Comparison of ENCODE assay signal across 9 cellular contexts in the genomic region with DNA sequence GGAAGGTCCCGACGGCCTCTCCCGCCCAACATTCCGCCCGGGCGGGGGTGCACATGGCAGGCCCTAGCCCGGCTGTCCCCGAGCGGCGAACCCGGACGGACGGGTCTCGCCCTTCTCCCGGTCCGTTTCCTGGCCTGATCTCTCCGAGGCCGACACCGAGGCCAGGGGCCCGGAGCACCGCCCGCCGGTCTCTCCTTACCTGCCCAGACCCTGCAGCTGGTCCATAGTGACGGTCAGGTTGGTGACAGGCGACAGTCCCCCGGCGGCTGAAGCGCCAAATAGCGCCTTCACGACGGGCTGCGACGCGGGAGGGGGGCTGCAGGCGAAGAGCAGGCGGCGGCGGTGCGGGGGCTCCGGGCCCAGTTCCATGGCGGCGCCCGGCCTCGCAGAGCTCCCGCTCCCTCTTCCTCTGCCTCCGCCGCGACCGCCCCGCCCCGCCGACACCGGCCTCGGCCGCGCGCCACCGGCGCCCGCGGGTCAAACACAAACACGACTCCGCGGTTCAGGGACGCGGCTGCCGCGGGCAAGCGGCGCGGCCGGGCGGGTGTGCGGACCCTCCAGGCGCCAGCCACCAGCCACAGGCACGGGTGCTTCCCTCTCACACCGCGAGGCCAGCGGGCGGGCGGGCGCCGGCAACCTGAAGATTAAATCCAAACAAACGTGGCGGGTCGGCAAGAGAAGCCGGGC. TPM values are rescaled to one million over a fixed set of nuclear protein-coding genes. Genes with fewer than 3 reads are reported as not detected.
A peak's percentile ranks its signal among the peaks of the same experiment; 100 is the strongest.
DNase-seq lines count a peak whose midpoint lies in the region; ATAC-seq and TF ChIP-seq lines count a peak whose summit lies in the region.
"Had no signal": no experiment of that assay in that cellular context is flagged by ENCODE, and none has a peak within 500 bp of the region (broad histone marks: within the 10 kb centered on the region; RNA-seq: fewer than 3 reads in every experiment).

No MANE protein-coding gene starts in this region.

- H3K4me1 ChIP-seq in endocrine pancreas (ENCODE audit: control insufficient read depth, insufficient read depth, low read length): no peaks in the 10 kb centered on the region
- peaks cover 9% of the 10 kb centered on the region for H3K4me1 ChIP-seq in mucosa of stomach (ENCODE audit: control insufficient read depth, insufficient read depth, low read length)
- peaks cover 0 to 12% (median 7%) of the 10 kb centered on the region in 4 donors for H3K4me1 ChIP-seq in tibial artery

- peak overlapping the region; percentile 21 to 23 for H3K27ac ChIP-seq in tibial artery

- TF ChIP-seq CTCF in tibial artery (IDR thresholded peaks at IDR 0.05): no peak

- H3K9ac ChIP-seq in endocrine pancreas (ENCODE audit: control insufficient read depth, insufficient read depth, low read length) (peak overlapping the region; percentile 56), mucosa of stomach (ENCODE audit: low read length) (peak overlapping the region; percentile 60)

- ATAC-seq in GM18867 (IDR thresholded peaks at IDR 0.05; ENCODE audit: unreplicated experiment) (peak; percentile 25), HG03066 (IDR thresholded peaks at IDR 0.05; ENCODE audit: low read depth, unreplicated experiment) (peak; percentile 21)

- H3K27me3 ChIP-seq in endocrine pancreas (ENCODE audit: control insufficient read depth, insufficient read depth, low read length) (no peaks in the 10 kb centered on the region), mucosa of stomach (ENCODE audit: control insufficient read depth, insufficient read depth, low read length) (no peaks in the 10 kb centered on the region), tibial artery (no peaks in the 10 kb centered on the region)

- H3K9me3 ChIP-seq in endocrine pancreas (ENCODE audit: control insufficient read depth, low read length): no peaks in the 10 kb centered on the region
- no peaks in the 10 kb centered on the region for H3K9me3 ChIP-seq in mucosa of stomach (ENCODE audit: control insufficient read depth, low read length)
- H3K9me3 ChIP-seq in tibial artery: no peaks in the 10 kb centered on the region

- DNase-seq in AG08396 (ENCODE audit: low spot score): peak; percentile 68
- peak; percentile 5 for DNase-seq in T follicular helper cell (ENCODE audit: low read depth)
- peak; percentile 58 to 68 for DNase-seq in tibial artery
- no peak for DNase-seq in H4 (ENCODE audit: low spot score)

- H3K36me3 ChIP-seq in endocrine pancreas (ENCODE audit: control insufficient read depth, insufficient read depth, low read length) (no peaks in the 10 kb centered on the region), mucosa of stomach (ENCODE audit: control insufficient read depth, insufficient read depth, low read length) (no peaks in the 10 kb centered on the region), tibial artery (peaks cover 0 to 16% (median 0%) of the 10 kb centered on the region in 3 donors)

- H3K4me3 ChIP-seq in endocrine pancreas (ENCODE audit: control insufficient read depth, insufficient read depth, low read length): no peak overlapping the region
- peak overlapping the region; percentile 63 for H3K4me3 ChIP-seq in mucosa of stomach (ENCODE audit: low read length)
- peak overlapping the region; percentile 58 to 71 for H3K4me3 ChIP-seq in tibial artery

- intact Hi-C loops in tibial artery (cut with DNase I; ENCODE audit: low total_unique reads): no loop called here

RNA-seq across cellular contexts. Expression of a gene that starts 0.5 kb away (rescaled TPM):
- 10.0 and 12.2 TPM in 2 replicates for total RNA-seq in H4 (2014; rRNA removed; shearing (Covaris generic))

RNA-seq across cellular contexts. Expression of a gene that starts 35.6 kb away (rescaled TPM):
- total RNA-seq in H4 (2014; rRNA removed; shearing (Covaris generic)): 0.15 TPM in 1 of 2 replicates, not detected in the other
- total RNA-seq: LHCN-M2 had no signal

RNA-seq across cellular contexts. Expression of a gene that starts 53.2 kb away (rescaled TPM):
- total RNA-seq in H4 (2014; rRNA removed; shearing (Covaris generic)): 1.3 and 1.5 TPM in 2 replicates
